ENCODE assay signal across 8 cellular contexts in the genomic region with DNA sequence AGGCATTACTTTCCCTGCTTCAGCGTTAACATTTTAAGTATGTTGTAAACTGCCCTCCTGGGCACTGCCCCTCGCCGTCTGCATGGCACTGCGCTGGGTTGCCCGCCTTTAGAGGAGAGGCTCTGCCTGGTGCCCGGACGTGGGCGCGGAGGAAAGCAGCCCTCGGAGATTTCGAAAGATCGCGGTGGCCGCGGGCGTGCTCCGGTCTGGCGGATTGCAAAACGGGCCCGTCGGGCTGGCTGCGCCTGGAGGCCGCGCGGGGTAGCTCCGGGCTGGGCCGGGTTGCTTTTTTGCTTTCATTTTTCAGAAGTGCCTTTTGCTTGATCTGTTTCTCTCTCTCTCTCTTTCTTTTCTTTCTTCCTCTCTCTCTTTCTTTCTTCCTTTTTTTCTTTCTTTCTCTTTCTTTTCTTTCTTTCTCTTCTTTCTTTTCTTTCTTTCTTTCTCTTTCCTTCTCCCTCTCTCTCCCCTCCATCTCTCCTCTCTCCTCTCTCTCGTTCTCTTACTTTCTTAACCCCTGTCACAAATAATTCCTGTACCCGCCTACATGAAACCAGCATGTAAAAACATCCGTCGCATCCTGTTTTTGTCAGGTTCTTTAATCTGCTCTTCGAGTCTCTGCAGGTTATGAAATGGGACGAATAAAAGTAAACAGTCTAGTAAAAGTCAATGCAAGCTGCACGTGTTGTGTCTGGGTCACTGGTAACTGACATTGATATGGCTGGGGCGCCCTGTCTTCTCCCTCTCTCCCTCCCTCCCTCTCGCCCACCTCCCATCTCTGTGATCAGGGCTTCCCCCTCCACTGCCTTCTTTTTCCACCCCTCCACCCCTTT. TPM values are rescaled to one million over a fixed set of nuclear protein-coding genes. Genes with fewer than 3 reads are reported as not detected.
DNase-seq lines count a peak whose midpoint lies in the region; ATAC-seq and TF ChIP-seq lines count a peak whose summit lies in the region.

No MANE protein-coding gene starts in this region.

- CTCF ChIA-PET in CD8-positive, alpha-beta T cell (lab: Charles Lee), result no interaction called here

- H3K9me3 Mint-ChIP-seq in CD8-positive, alpha-beta T cell, result no peaks in the 10 kb centered on the region
- no peaks in the 10 kb centered on the region for H3K9me3 Mint-ChIP-seq in activated naive CD8-positive, alpha-beta T cell treated with anti-CD3 and anti-CD28 coated beads, Interleukin-2, amount 10 ng/mL, durations not matched to agents 7 days and 5 days

- POLR2A ChIA-PET in CD8-positive, alpha-beta T cell (lab: Charles Lee), result interaction anchor here (0.6 to 1.1 kb wide), 3 partner anchors 176 to 828 kb away, joined by 3 to 4 read pairs (median 3); partner anchors contain the start of gene ARL15
- POLR2A ChIA-PET in activated naive CD8-positive, alpha-beta T cell treated with anti-CD3 and anti-CD28 coated beads, Interleukin-2, amount 10 ng/mL, durations not matched to agents 7 days and 5 days (lab: Charles Lee), result no interaction called here

- peak overlapping the region; percentile 86 for H3K4me3 Mint-ChIP-seq in CD8-positive, alpha-beta T cell
- H3K4me3 Mint-ChIP-seq in activated naive CD8-positive, alpha-beta T cell treated with anti-CD3 and anti-CD28 coated beads, Interleukin-2, amount 10 ng/mL, durations not matched to agents 7 days and 5 days, result peak overlapping the region; percentile 88

- no peaks in the 10 kb centered on the region for H3K9me3 ChIP-seq in CD8-positive, alpha-beta T cell (ENCODE audit: low read length)
- no peaks in the 10 kb centered on the region for H3K9me3 ChIP-seq in right atrium auricular region

- peaks cover 7% of the 10 kb centered on the region for H3K36me3 Mint-ChIP-seq in CD8-positive, alpha-beta T cell
- no peaks in the 10 kb centered on the region for H3K36me3 Mint-ChIP-seq in activated naive CD8-positive, alpha-beta T cell treated with anti-CD3 and anti-CD28 coated beads, Interleukin-2, amount 10 ng/mL, durations not matched to agents 7 days and 5 days

- H3K36me3 ChIP-seq in CD8-positive, alpha-beta T cell (ENCODE audit: insufficient read depth, low read length), result no peaks in the 10 kb centered on the region
- no peaks in the 10 kb centered on the region for H3K36me3 ChIP-seq in right atrium auricular region

- peaks cover 47% of the 10 kb centered on the region for H3K27me3 Mint-ChIP-seq in CD8-positive, alpha-beta T cell (ENCODE audit: low read depth)
- H3K27me3 Mint-ChIP-seq in activated naive CD8-positive, alpha-beta T cell treated with anti-CD3 and anti-CD28 coated beads, Interleukin-2, amount 10 ng/mL, durations not matched to agents 7 days and 5 days, result peaks cover 62% of the 10 kb centered on the region

- H3K4me1 ChIP-seq in CD8-positive, alpha-beta T cell (ENCODE audit: insufficient read depth, low read length), result peaks cover 12% of the 10 kb centered on the region
- H3K4me1 ChIP-seq in right atrium auricular region, result peaks cover 0 to 21% of the 10 kb centered on the region in 2 donors

- peak overlapping the region; percentile 60 for H3K4me3 ChIP-seq in CD8-positive, alpha-beta T cell (ENCODE audit: low read depth, low read length)
- H3K4me3 ChIP-seq in right atrium auricular region, result peak overlapping the region; percentile 36 to 66

- ATAC-seq in CD8-positive, alpha-beta T cell, result peak; percentile 68
- peak; percentile 61 for ATAC-seq in GM19351 (IDR thresholded peaks at IDR 0.05; ENCODE audit: unreplicated experiment)
- ATAC-seq in HG03439 (IDR thresholded peaks at IDR 0.05; ENCODE audit: unreplicated experiment), result peak; percentile 77
- peak; percentile 78 for ATAC-seq in activated naive CD8-positive, alpha-beta T cell treated with anti-CD3 and anti-CD28 coated beads, Interleukin-2, amount 10 ng/mL, durations not matched to agents 7 days and 5 days (ENCODE audit: low read depth)

- peaks cover 39% of the 10 kb centered on the region for H3K4me1 Mint-ChIP-seq in CD8-positive, alpha-beta T cell (ENCODE audit: low read depth)
- peaks cover 21% of the 10 kb centered on the region for H3K4me1 Mint-ChIP-seq in activated naive CD8-positive, alpha-beta T cell treated with anti-CD3 and anti-CD28 coated beads, Interleukin-2, amount 10 ng/mL, durations not matched to agents 7 days and 5 days

- intact Hi-C loops in CD8-positive, alpha-beta T cell (cut with DNase I, micrococcal nuclease), result loop anchor here (5.0 to 10.0 kb wide), 2 partner anchors 80 to 833 kb away; partner anchors contain the start of genes ARL15 (in 1 of the 2) and NDUFS4 (in 1 of the 2)

- peak; percentile 29 for TF ChIP-seq CTCF in CD8-positive, alpha-beta T cell (IDR thresholded peaks at IDR 0.05)
- peak in 1 of 2 donors; percentile 42 for TF ChIP-seq CTCF in right atrium auricular region (IDR thresholded peaks at IDR 0.05)

- peak overlapping the region; percentile 43 for H3K27ac Mint-ChIP-seq in CD8-positive, alpha-beta T cell
- H3K27ac Mint-ChIP-seq in activated naive CD8-positive, alpha-beta T cell treated with anti-CD3 and anti-CD28 coated beads, Interleukin-2, amount 10 ng/mL, durations not matched to agents 7 days and 5 days, result peak overlapping the region; percentile 46

- DNase-seq in CD8-positive, alpha-beta T cell, result peak in 5 of 7 experiments; percentile 35 to 72 (median 52)
- DNase-seq in SIG-M5 (lab: John Stamatoyannopoulos, UW), result peak; percentile 36
- peak; percentile 78 for DNase-seq in activated naive CD8-positive, alpha-beta T cell treated with anti-CD3 and anti-CD28 coated beads, Interleukin-2, amount 10 ng/mL, durations not matched to agents 7 days and 5 days
- DNase-seq in right atrium auricular region (ENCODE audit: low spot score), result peak; percentile 83
- peak; percentile 43 for DNase-seq in renal cortical epithelial cell (ENCODE audit: low read depth)
- no peak for DNase-seq in NCI-H2107 treated with DMSO at 0.1 percent for 48 hours (lab: John Stamatoyannopoulos, UW; ENCODE audit: unreplicated experiment)

- H3K27ac ChIP-seq in CD8-positive, alpha-beta T cell (ENCODE audit: low read depth, low read length), result no peak overlapping the region
- peak overlapping the region; percentile 56 to 67 for H3K27ac ChIP-seq in right atrium auricular region

- peaks cover 14% of the 10 kb centered on the region for H3K27me3 ChIP-seq in CD8-positive, alpha-beta T cell (ENCODE audit: insufficient read depth, low read length)
- H3K27me3 ChIP-seq in right atrium auricular region, result no peaks in the 10 kb centered on the region

RNA-seq across cellular contexts. Expression of gene FST, which starts 1.7 kb away (rescaled TPM):
- not detected for total RNA-seq in CD8-positive, alpha-beta T cell
- total RNA-seq in activated naive CD8-positive, alpha-beta T cell treated with anti-CD3 and anti-CD28 coated beads, Interleukin-2, amount 10 ng/mL, durations not matched to agents 7 days and 5 days, result under 1 TPM in 1 of 2 experiments, not detected in 1; 0.28 TPM
- total RNA-seq in right atrium auricular region (1 to 10 TPM in 1 of 2 donors, under 1 TPM in 1; 0.70 to 1.5 TPM), renal cortical epithelial cell (0.15 and 0.87 TPM in 2 replicates)
